13 cellular contexts compared by ENCODE assay signal in genomic region chr2:196696423-196697073, GRCh38.
DNase-seq lines count a peak whose midpoint lies in the region; ATAC-seq and TF ChIP-seq lines count a peak whose summit lies in the region.
"Had no signal": no experiment of that assay in that cellular context is flagged by ENCODE, and none has a peak within 500 bp of the region (broad histone marks: within the 10 kb centered on the region; RNA-seq: fewer than 3 reads in every experiment).

No MANE protein-coding gene starts in this region.

- peak; percentile 88 for ATAC-seq in SK-N-SH treated with all-trans-retinoic acid at 6 μM for 48 hours
- no peak for ATAC-seq in GM18520 (IDR thresholded peaks at IDR 0.05; ENCODE audit: unreplicated experiment)
- ATAC-seq in GM21528 (IDR thresholded peaks at IDR 0.05; ENCODE audit: low FRiP score, unreplicated experiment): no peak

- no peaks in the 10 kb centered on the region for H3K27me3 ChIP-seq in ACC112 (ENCODE audit: insufficient read depth, low read length)
- H3K27me3 ChIP-seq: BLaER1, heart left ventricle, ovary had no signal

- H3K4me1 ChIP-seq in ACC112 (ENCODE audit: control insufficient read depth, insufficient read depth, low read length, unreplicated experiment): peaks cover 11% of the 10 kb centered on the region
- H3K4me1 ChIP-seq: BLaER1, heart left ventricle had no signal

- H2AFZ ChIP-seq in ACC112 (ENCODE audit: low read length, unreplicated experiment): no peak overlapping the region

- H3K27ac ChIP-seq in ACC112 (ENCODE audit: low read depth, low read length): peak overlapping the region; percentile 19; the same call in 1 of the 2 replicates
- H3K27ac ChIP-seq: BLaER1, heart left ventricle, ovary had no signal

- H3K4me3 ChIP-seq in ACC112 (ENCODE audit: low read depth, low read length): no peak overlapping the region
- H3K4me3 ChIP-seq: BLaER1, heart left ventricle, ovary had no signal

- H3K79me2 ChIP-seq in ACC112 (ENCODE audit: control insufficient read depth, insufficient read depth, low read length, unreplicated experiment): no peaks in the 10 kb centered on the region

- no peaks in the 10 kb centered on the region; the same call in 1 of the 2 replicates for H3K36me3 ChIP-seq in ACC112 (ENCODE audit: insufficient read depth, low read length)
- H3K36me3 ChIP-seq: heart left ventricle, ovary had no signal

- DNase-seq in HPDE6-E6E7 (ENCODE audit: extremely low spot score): peak; percentile 62
- peak; percentile 91 for DNase-seq in iris pigment epithelial cell (ENCODE audit: low read depth)
- DNase-seq in DMS79 (lab: John Stamatoyannopoulos, UW): no peak
- DNase-seq in GF-D8 (lab: John Stamatoyannopoulos, UW): no peak
- DNase-seq: activated CD4-positive, alpha-beta T cell treated with anti-CD3 and anti-CD28 coated beads for 1 hour; heart left ventricle; KBM-7; ovary had no signal

TF ChIP-seq in SK-N-SH treated with all-trans-retinoic acid at 6 μM for 48 hours, 23 proteins besides CTCF, POLR2A, EP300 and RAD21:
- no peak for TF ChIP-seq ZC3H10 (CRISPR knock-in tag; IDR thresholded peaks at IDR 0.05)
- no peak for TF ChIP-seq ESRRG (CRISPR knock-in tag; IDR thresholded peaks at IDR 0.05)
- no peak for TF ChIP-seq RARB (CRISPR knock-in tag; IDR thresholded peaks at IDR 0.05)
- no peak for TF ChIP-seq ISL1 (CRISPR knock-in tag; IDR thresholded peaks at IDR 0.05)
- no peak for TF ChIP-seq GLIS3 (CRISPR knock-in tag; IDR thresholded peaks at IDR 0.05)
- no peak for TF ChIP-seq ZNF70 (CRISPR knock-in tag; IDR thresholded peaks at IDR 0.05)
- no peak for TF ChIP-seq ARNTL (CRISPR knock-in tag; IDR thresholded peaks at IDR 0.05; ENCODE audit: borderline replicate concordance, low read depth)
- TF ChIP-seq TOX (CRISPR knock-in tag; IDR thresholded peaks at IDR 0.05; ENCODE audit: borderline replicate concordance): no peak
- no peak for TF ChIP-seq CREB5 (CRISPR knock-in tag; IDR thresholded peaks at IDR 0.05; ENCODE audit: low read depth)
- no peak for TF ChIP-seq PPARA (CRISPR knock-in tag; IDR thresholded peaks at IDR 0.05; ENCODE audit: borderline replicate concordance)
- TF ChIP-seq TCF4 (CRISPR knock-in tag; IDR thresholded peaks at IDR 0.05; ENCODE audit: borderline replicate concordance): no peak
- no peak for TF ChIP-seq ZNF565 (CRISPR knock-in tag; conservative IDR thresholded peaks at IDR 0.05; ENCODE audit: low read depth)
- TF ChIP-seq OSR1 (CRISPR knock-in tag; IDR thresholded peaks at IDR 0.05): no peak
- TF ChIP-seq, protein P1, sequence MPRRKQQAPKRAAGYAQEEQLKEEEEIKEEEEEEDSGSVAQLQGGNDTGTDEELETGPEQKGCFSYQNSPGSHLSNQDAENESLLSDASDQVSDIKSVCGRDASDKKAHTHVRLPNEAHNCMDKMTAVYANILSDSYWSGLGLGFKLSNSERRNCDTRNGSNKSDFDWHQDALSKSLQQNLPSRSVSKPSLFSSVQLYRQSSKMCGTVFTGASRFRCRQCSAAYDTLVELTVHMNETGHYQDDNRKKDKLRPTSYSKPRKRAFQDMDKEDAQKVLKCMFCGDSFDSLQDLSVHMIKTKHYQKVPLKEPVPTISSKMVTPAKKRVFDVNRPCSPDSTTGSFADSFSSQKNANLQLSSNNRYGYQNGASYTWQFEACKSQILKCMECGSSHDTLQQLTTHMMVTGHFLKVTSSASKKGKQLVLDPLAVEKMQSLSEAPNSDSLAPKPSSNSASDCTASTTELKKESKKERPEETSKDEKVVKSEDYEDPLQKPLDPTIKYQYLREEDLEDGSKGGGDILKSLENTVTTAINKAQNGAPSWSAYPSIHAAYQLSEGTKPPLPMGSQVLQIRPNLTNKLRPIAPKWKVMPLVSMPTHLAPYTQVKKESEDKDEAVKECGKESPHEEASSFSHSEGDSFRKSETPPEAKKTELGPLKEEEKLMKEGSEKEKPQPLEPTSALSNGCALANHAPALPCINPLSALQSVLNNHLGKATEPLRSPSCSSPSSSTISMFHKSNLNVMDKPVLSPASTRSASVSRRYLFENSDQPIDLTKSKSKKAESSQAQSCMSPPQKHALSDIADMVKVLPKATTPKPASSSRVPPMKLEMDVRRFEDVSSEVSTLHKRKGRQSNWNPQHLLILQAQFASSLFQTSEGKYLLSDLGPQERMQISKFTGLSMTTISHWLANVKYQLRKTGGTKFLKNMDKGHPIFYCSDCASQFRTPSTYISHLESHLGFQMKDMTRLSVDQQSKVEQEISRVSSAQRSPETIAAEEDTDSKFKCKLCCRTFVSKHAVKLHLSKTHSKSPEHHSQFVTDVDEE (CRISPR knock-in tag; IDR thresholded peaks at IDR 0.05): no peak
- no peak for TF ChIP-seq ZFP30 (CRISPR knock-in tag; IDR thresholded peaks at IDR 0.05)
- no peak for TF ChIP-seq BACH2 (CRISPR knock-in tag; IDR thresholded peaks at IDR 0.05; ENCODE audit: borderline replicate concordance)
- TF ChIP-seq ZNF8 (CRISPR knock-in tag; IDR thresholded peaks at IDR 0.05): no peak
- TF ChIP-seq PATZ1 (CRISPR knock-in tag; IDR thresholded peaks at IDR 0.05; ENCODE audit: borderline replicate concordance): no peak

Comparison
In these comparisons a context has a peak if more than half of its experiments do, and no peak if none do; other contexts are left out.
1. DNase-seq: peak in HPDE6-E6E7 (single experiment) and iris pigment epithelial cell (single experiment); none in DMS79 (single experiment) and GF-D8 (single experiment).